Comparison of ENCODE assay signal across 1 cellular context in genomic region chr2:10362898-10363195, GRCh38.
TF ChIP-seq lines count a peak whose summit lies in the region.

No MANE protein-coding gene starts in this region.

TF ChIP-seq in HepG2, 621 proteins besides CTCF, POLR2A, EP300 and RAD21 (continued from another document):
- TF ChIP-seq FOXO4 (CRISPR knock-in tag; conservative IDR thresholded peaks at IDR 0.05): 0 out of 2 replicates have a peak, but pooled peaks have one; percentile 73
